ENCODE assay signal across 19 cellular contexts in the genomic region with DNA sequence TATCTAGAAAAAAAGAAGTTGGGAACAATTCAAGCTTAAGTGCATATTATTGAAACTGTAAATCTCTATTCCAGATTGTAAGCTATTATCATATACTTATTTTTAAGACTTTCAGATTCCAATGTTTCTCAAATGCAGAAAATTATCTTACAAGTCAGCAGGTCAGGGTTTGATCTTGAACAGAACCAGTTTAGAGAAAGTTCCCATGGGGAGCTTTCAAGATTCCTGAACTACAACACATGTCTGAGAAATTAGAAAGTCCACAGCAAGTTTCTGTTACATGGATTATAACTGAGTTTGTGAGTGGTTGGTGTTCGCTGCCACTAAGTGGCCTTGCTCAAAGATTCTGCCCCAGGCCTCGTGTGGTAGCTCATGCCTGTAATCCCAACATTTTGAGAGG. TPM values are rescaled to one million over a fixed set of nuclear protein-coding genes. Genes with fewer than 3 reads are reported as not detected.
DNase-seq lines count a peak whose midpoint lies in the region; ATAC-seq and TF ChIP-seq lines count a peak whose summit lies in the region.
"Had no signal": no experiment of that assay in that cellular context is flagged by ENCODE, and none has a peak within 500 bp of the region (broad histone marks: within the 10 kb centered on the region; RNA-seq: fewer than 3 reads in every experiment).

No MANE protein-coding gene starts in this region.

- peaks cover 36% of the 10 kb centered on the region for H3K4me1 ChIP-seq in MM.1S (ENCODE audit: low read length)
- H3K4me1 ChIP-seq in right lobe of liver = peaks cover 0 to 30% (median 11%) of the 10 kb centered on the region in 4 donors
- peaks cover 18 to 44% (median 32%) of the 10 kb centered on the region in 4 donors for H3K4me1 ChIP-seq in stomach
- H3K4me1 ChIP-seq: adrenal gland had no signal

- H3K9me3 ChIP-seq in MM.1S (replicated peaks; ENCODE audit: insufficient read depth, low read length) (no peaks in the 10 kb centered on the region), right lobe of liver (no peaks in the 10 kb centered on the region), stomach (no peaks in the 10 kb centered on the region)
- H3K9me3 ChIP-seq: adrenal gland had no signal

- H3K9ac ChIP-seq in MM.1S (ENCODE audit: low read length) = no peak overlapping the region
- H3K9ac ChIP-seq: KMS-11 had no signal

- H3K27ac ChIP-seq in C4-2B = peak overlapping the region; percentile 37
- peak overlapping the region; percentile 34; the same call in 1 of the 2 replicates for H3K27ac ChIP-seq in MM.1S (ENCODE audit: low read length)
- H3K27ac ChIP-seq in right lobe of liver = peak overlapping the region in 2 of 3 donors; percentile 54 to 86
- H3K27ac ChIP-seq in stomach = peak overlapping the region in 3 of 5 donors; percentile 47 to 64 (median 59)
- H3K27ac ChIP-seq: KMS-11 had no signal

- WGBS in right lobe of liver (ENCODE audit: insufficient coverage, low coverage, low lambda C conversion rate, missing lambda C conversion rate) = 0% methylated on average over 1 of the region's 2 CpGs
- 33 to 87% (median 83%) methylated on average over 2 of the region's 2 CpGs for WGBS in stomach, 5 donors

- TF ChIP-seq CTCF in C4-2B (conservative IDR thresholded peaks at IDR 0.05) (no peak), MM.1S (IDR thresholded peaks at IDR 0.05; ENCODE audit: low read length) (no peak), right lobe of liver (IDR thresholded peaks at IDR 0.05) (no peak), stomach (IDR thresholded peaks at IDR 0.05) (no peak)

- H4K20me1 ChIP-seq in MM.1S (ENCODE audit: insufficient read depth, low read length) = no peaks in the 10 kb centered on the region

- peaks cover 16% of the 10 kb centered on the region for H3F3A ChIP-seq in MM.1S (ENCODE audit: insufficient read depth, low read length)

- no peak for TF ChIP-seq POLR2A in right lobe of liver (IDR thresholded peaks at IDR 0.05)
- no peak for TF ChIP-seq POLR2A in stomach (IDR thresholded peaks at IDR 0.05)

- no peaks in the 10 kb centered on the region for H3K79me2 ChIP-seq in MM.1S (ENCODE audit: low read length)

- no peaks in the 10 kb centered on the region for H3K9me2 ChIP-seq in MM.1S (replicated peaks; ENCODE audit: insufficient read depth, low read length)

- ATAC-seq in right lobe of liver (no peak), GM18861 (IDR thresholded peaks at IDR 0.05; ENCODE audit: unreplicated experiment) (no peak)
- ATAC-seq: HCT116 had no signal

- H3K36me3 ChIP-seq in MM.1S (replicated peaks; ENCODE audit: insufficient read depth, low read length) (no peaks in the 10 kb centered on the region), right lobe of liver (no peaks in the 10 kb centered on the region), stomach (no peaks in the 10 kb centered on the region)
- H3K36me3 ChIP-seq: adrenal gland had no signal

- H3K27me3 ChIP-seq in MM.1S (replicated peaks; ENCODE audit: insufficient read depth, low read length) (no peaks in the 10 kb centered on the region), right lobe of liver (no peaks in the 10 kb centered on the region), stomach (no peaks in the 10 kb centered on the region)
- H3K27me3 ChIP-seq: adrenal gland had no signal

- H3K4me2 ChIP-seq in MM.1S (ENCODE audit: low read depth, low read length) = no peak overlapping the region
- H3K4me2 ChIP-seq: KMS-11 had no signal

- no peak for TF ChIP-seq EP300 in stomach (IDR thresholded peaks at IDR 0.05)

- no peak overlapping the region for H2AFZ ChIP-seq in MM.1S (ENCODE audit: low read length)

- intact Hi-C loops in right lobe of liver (cut with DNase I) (no loop called here), stomach (cut with DNase I; ENCODE audit: low total_unique reads) (no loop called here)

- DNase-seq in MM.1S (no peak), right lobe of liver (no peak), stomach (no peak), LoVo (ENCODE audit: low spot score) (no peak), HPDE6-E6E7 (ENCODE audit: extremely low spot score) (no peak)
- DNase-seq: activated CD8-positive, alpha-beta memory T cell treated with anti-CD3 and anti-CD28 coated beads for 24 hours; activated naive CD4-positive, alpha-beta T cell; activated T-cell treated with anti-CD3 and anti-CD28 coated beads, Interleukin-2, amount 50 U/mL, for 24 hours; cortex of kidney; DMS53; immature natural killer cell; NCI-H1092; NCI-H187 treated with DMSO at 0.1 percent for 48 hours; NCI-H526 treated with DMSO at 0.1 percent for 48 hours had no signal

- no peak overlapping the region for H3K4me3 ChIP-seq in MM.1S (ENCODE audit: low read length)
- no peak overlapping the region for H3K4me3 ChIP-seq in right lobe of liver
- H3K4me3 ChIP-seq in stomach = no peak overlapping the region
- H3K4me3 ChIP-seq: adrenal gland had no signal

RNA-seq across cellular contexts. Expression of gene SP3, which starts 31.6 kb away (rescaled TPM):
- 10 to 100 TPM; 28.4 to 36.5 (median 32.4) TPM for total RNA-seq in right lobe of liver
- total RNA-seq in stomach = 100 to 1,000 TPM in 1 of 5 donors, 10 to 100 TPM in 4; 32.4 to 147 (median 80.4) TPM
- polyA plus RNA-seq in stomach = 10 to 100 TPM; 15.0 to 21.1 (median 17.8) TPM
